ENCODE assay signal across 18 cellular contexts in genomic region chr1:220828950-220829586, GRCh38. TPM values are rescaled to one million over a fixed set of nuclear protein-coding genes. Genes with fewer than 3 reads are reported as not detected.
"Had no signal": no experiment of that assay in that cellular context is flagged by ENCODE, and none has a peak within 500 bp of the region (broad histone marks: within the 10 kb centered on the region; RNA-seq: fewer than 3 reads in every experiment).

No MANE protein-coding gene starts in this region.

- H3K27ac ChIP-seq: spleen had no signal

- H3K4me3 ChIP-seq: spleen, upper lobe of right lung had no signal

- H3K27me3 ChIP-seq: upper lobe of right lung had no signal

- H3K36me3 ChIP-seq: upper lobe of right lung had no signal

- H3K9me3 ChIP-seq: upper lobe of right lung had no signal

- ATAC-seq: activated CD4-positive, alpha-beta T cell treated with anti-CD3 and anti-CD28 coated beads for 36 hours; T-helper 17 cell had no signal

- DNase-seq: activated B cell treated with CpG ODN at 0.5 μM for 24 hours; activated CD4-positive, alpha-beta T cell treated with anti-CD3 and anti-CD28 coated beads for 36 hours; activated CD4-positive, alpha-beta T cell treated with anti-CD3 and anti-CD28 coated beads, Interleukin-2, amount 50 U/mL, for 48 hours; activated naive CD4-positive, alpha-beta T cell treated with anti-CD3 and anti-CD28 coated beads, Interleukin-2, amount 10 ng/mL, durations not matched to agents 7 days and 5 days; activated T-cell treated with anti-CD3 and anti-CD28 coated beads, Interleukin-2, amount 50 U/mL, for 48 hours; amygdala; cerebellar nuclear complex; cortex of kidney; endodermal cell; immature natural killer cell; kidney glomerular epithelial cell; naive B cell; occipital lobe; spleen; stimulated activated CD4-positive, alpha-beta T cell treated with anti-CD3 and anti-CD28 coated beads, Interleukin-4, amount 100 ng/mL, for 1 hour; SW 1271; T-helper 17 cell; upper lobe of right lung had no signal

RNA-seq across cellular contexts. Expression of gene MTARC1, which starts 42.4 kb away (rescaled TPM):
- total RNA-seq: activated CD4-positive, alpha-beta T cell treated with anti-CD3 and anti-CD28 coated beads for 36 hours had no signal
